ENCODE assay signal across 1 cellular context in genomic region chr4:86935833-86936721, GRCh38.
TF ChIP-seq lines count a peak whose summit lies in the region.

No MANE protein-coding gene starts in this region.

TF ChIP-seq in HepG2, 621 proteins besides CTCF, POLR2A, EP300 and RAD21 (continued from another document and continues in another):
- peak; percentile 73; the same call in 1 of the 2 replicates for TF ChIP-seq ZBTB43 (CRISPR knock-in tag; conservative IDR thresholded peaks at IDR 0.05)
- TF ChIP-seq NFIC (IDR thresholded peaks at IDR 0.05; ENCODE audit: low read length), result peak; percentile 72
- no peak for TF ChIP-seq AGO1 (IDR thresholded peaks at IDR 0.05; ENCODE audit: low read depth, low read length, poor library complexity, severe bottlenecking)
- TF ChIP-seq MED13 (CRISPR knock-in tag; IDR thresholded peaks at IDR 0.05), result 0 out of 2 replicates have a peak, but pooled peaks have one; percentile 32
- peak; percentile 15; the same call in 1 of the 2 replicates for TF ChIP-seq NFYC (CRISPR knock-in tag; IDR thresholded peaks at IDR 0.05)
- TF ChIP-seq THAP9 (CRISPR knock-in tag; IDR thresholded peaks at IDR 0.05; ENCODE audit: borderline replicate concordance), result no peak
- no peak for TF ChIP-seq SNRNP70 (IDR thresholded peaks at IDR 0.05; ENCODE audit: low read depth, low read length)
- 0 out of 2 replicates have a peak, but pooled peaks have one; percentile 62 for TF ChIP-seq ZNF709 (CRISPR knock-in tag; IDR thresholded peaks at IDR 0.05)
- TF ChIP-seq, protein P1, sequence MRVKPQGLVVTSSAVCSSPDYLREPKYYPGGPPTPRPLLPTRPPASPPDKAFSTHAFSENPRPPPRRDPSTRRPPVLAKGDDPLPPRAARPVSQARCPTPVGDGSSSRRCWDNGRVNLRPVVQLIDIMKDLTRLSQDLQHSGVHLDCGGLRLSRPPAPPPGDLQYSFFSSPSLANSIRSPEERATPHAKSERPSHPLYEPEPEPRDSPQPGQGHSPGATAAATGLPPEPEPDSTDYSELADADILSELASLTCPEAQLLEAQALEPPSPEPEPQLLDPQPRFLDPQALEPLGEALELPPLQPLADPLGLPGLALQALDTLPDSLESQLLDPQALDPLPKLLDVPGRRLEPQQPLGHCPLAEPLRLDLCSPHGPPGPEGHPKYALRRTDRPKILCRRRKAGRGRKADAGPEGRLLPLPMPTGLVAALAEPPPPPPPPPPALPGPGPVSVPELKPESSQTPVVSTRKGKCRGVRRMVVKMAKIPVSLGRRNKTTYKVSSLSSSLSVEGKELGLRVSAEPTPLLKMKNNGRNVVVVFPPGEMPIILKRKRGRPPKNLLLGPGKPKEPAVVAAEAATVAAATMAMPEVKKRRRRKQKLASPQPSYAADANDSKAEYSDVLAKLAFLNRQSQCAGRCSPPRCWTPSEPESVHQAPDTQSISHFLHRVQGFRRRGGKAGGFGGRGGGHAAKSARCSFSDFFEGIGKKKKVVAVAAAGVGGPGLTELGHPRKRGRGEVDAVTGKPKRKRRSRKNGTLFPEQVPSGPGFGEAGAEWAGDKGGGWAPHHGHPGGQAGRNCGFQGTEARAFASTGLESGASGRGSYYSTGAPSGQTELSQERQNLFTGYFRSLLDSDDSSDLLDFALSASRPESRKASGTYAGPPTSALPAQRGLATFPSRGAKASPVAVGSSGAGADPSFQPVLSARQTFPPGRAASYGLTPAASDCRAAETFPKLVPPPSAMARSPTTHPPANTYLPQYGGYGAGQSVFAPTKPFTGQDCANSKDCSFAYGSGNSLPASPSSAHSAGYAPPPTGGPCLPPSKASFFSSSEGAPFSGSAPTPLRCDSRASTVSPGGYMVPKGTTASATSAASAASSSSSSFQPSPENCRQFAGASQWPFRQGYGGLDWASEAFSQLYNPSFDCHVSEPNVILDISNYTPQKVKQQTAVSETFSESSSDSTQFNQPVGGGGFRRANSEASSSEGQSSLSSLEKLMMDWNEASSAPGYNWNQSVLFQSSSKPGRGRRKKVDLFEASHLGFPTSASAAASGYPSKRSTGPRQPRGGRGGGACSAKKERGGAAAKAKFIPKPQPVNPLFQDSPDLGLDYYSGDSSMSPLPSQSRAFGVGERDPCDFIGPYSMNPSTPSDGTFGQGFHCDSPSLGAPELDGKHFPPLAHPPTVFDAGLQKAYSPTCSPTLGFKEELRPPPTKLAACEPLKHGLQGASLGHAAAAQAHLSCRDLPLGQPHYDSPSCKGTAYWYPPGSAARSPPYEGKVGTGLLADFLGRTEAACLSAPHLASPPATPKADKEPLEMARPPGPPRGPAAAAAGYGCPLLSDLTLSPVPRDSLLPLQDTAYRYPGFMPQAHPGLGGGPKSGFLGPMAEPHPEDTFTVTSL (CRISPR knock-in tag; IDR thresholded peaks at IDR 0.05; ENCODE audit: borderline replicate concordance), result peak; percentile 34; the same call in 1 of the 2 replicates
- peak; percentile 29; the same call in 1 of the 2 replicates for TF ChIP-seq RXRA (CRISPR knock-in tag; IDR thresholded peaks at IDR 0.05)
- TF ChIP-seq GABPA (IDR thresholded peaks at IDR 0.05; ENCODE audit: low read depth, low read length), result no peak
- TF ChIP-seq GABPA (CRISPR knock-in tag; IDR thresholded peaks at IDR 0.05; ENCODE audit: low read depth), result peak; percentile 73
- TF ChIP-seq, protein P2, sequence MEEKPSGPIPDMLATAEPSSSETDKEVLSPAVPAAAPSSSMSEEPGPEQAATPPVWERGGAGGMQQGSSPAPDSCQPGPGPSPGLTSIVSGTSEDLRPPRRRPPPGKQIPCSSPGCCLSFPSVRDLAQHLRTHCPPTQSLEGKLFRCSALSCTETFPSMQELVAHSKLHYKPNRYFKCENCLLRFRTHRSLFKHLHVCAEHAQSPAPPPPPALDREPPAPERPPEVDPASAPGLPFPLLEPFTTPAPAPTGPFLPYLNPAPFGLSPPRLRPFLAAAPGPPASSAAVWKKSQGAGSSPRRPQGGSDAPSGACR (CRISPR knock-in tag; IDR thresholded peaks at IDR 0.05), result 0 out of 2 replicates have a peak, but pooled peaks have one; percentile 61
- TF ChIP-seq SNAPC4 (CRISPR knock-in tag; IDR thresholded peaks at IDR 0.05), result peak; percentile 95
- peak; percentile 52; the same call in 1 of the 2 replicates for TF ChIP-seq HMG20A (CRISPR knock-in tag; IDR thresholded peaks at IDR 0.05; ENCODE audit: borderline replicate concordance)
- TF ChIP-seq JUN (CRISPR knock-in tag; IDR thresholded peaks at IDR 0.05), result 0 out of 2 replicates have a peak, but pooled peaks have one; percentile 26
- TF ChIP-seq FOSL2 (CRISPR knock-in tag; IDR thresholded peaks at IDR 0.05), result peak; percentile 87
- TF ChIP-seq ZNF816 (CRISPR knock-in tag; IDR thresholded peaks at IDR 0.05; ENCODE audit: borderline replicate concordance), result peak; percentile 26; the same call in 1 of the 2 replicates
- TF ChIP-seq KDM1A (CRISPR knock-in tag; IDR thresholded peaks at IDR 0.05), result 0 out of 2 replicates have a peak, but pooled peaks have one; percentile 5
- TF ChIP-seq XRCC5 (optimal IDR thresholded peaks at IDR 0.05; ENCODE audit: low read length), result peak; percentile 62
- peak; percentile 75 for TF ChIP-seq ZFX (CRISPR knock-in tag; IDR thresholded peaks at IDR 0.05; ENCODE audit: low read depth)
- no peak for TF ChIP-seq SP1 (IDR thresholded peaks at IDR 0.05)
- TF ChIP-seq SP1 (CRISPR knock-in tag; IDR thresholded peaks at IDR 0.05), result 0 out of 2 replicates have a peak, but pooled peaks have one; percentile 6
- TF ChIP-seq POGZ (CRISPR knock-in tag; IDR thresholded peaks at IDR 0.05), result peak; percentile 51
- TF ChIP-seq, protein P3, sequence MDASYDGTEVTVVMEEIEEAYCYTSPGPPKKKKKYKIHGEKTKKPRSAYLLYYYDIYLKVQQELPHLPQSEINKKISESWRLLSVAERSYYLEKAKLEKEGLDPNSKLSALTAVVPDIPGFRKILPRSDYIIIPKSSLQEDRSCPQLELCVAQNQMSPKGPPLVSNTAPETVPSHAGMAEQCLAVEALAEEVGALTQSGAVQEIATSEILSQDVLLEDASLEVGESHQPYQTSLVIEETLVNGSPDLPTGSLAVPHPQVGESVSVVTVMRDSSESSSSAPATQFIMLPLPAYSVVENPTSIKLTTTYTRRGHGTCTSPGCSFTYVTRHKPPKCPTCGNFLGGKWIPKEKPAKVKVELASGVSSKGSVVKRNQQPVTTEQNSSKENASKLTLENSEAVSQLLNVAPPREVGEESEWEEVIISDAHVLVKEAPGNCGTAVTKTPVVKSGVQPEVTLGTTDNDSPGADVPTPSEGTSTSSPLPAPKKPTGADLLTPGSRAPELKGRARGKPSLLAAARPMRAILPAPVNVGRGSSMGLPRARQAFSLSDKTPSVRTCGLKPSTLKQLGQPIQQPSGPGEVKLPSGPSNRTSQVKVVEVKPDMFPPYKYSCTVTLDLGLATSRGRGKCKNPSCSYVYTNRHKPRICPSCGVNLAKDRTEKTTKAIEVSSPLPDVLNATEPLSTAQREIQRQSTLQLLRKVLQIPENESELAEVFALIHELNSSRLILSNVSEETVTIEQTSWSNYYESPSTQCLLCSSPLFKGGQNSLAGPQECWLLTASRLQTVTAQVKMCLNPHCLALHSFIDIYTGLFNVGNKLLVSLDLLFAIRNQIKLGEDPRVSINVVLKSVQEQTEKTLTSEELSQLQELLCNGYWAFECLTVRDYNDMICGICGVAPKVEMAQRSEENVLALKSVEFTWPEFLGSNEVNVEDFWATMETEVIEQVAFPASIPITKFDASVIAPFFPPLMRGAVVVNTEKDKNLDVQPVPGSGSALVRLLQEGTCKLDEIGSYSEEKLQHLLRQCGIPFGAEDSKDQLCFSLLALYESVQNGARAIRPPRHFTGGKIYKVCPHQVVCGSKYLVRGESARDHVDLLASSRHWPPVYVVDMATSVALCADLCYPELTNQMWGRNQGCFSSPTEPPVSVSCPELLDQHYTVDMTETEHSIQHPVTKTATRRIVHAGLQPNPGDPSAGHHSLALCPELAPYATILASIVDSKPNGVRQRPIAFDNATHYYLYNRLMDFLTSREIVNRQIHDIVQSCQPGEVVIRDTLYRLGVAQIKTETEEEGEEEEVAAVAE (CRISPR knock-in tag; IDR thresholded peaks at IDR 0.05; ENCODE audit: borderline replicate concordance), result 0 out of 2 replicates have a peak, but pooled peaks have one; percentile 17
- TF ChIP-seq ZNF510 (CRISPR knock-in tag; IDR thresholded peaks at IDR 0.05; ENCODE audit: low read depth), result no peak
- TF ChIP-seq ZNF350 (CRISPR knock-in tag; IDR thresholded peaks at IDR 0.05; ENCODE audit: borderline replicate concordance, low read depth), result no peak
- no peak for TF ChIP-seq ZBTB34 (CRISPR knock-in tag; IDR thresholded peaks at IDR 0.05)
- no peak for TF ChIP-seq SOX6 (IDR thresholded peaks at IDR 0.05)
- TF ChIP-seq SOX6 (CRISPR knock-in tag; IDR thresholded peaks at IDR 0.05), result peak; percentile 66
- 0 out of 2 replicates have a peak, but pooled peaks have one; percentile 29 for TF ChIP-seq ZC3H13 (CRISPR knock-in tag; IDR thresholded peaks at IDR 0.05)
- peak; percentile 59; the same call in 1 of the 2 replicates for TF ChIP-seq ZMYM4 (CRISPR knock-in tag; IDR thresholded peaks at IDR 0.05)
- TF ChIP-seq TAF1 (CRISPR knock-in tag; IDR thresholded peaks at IDR 0.05), result peak; percentile 59; the same call in 1 of the 2 replicates
- 0 out of 2 replicates have a peak, but pooled peaks have one; percentile 31 for TF ChIP-seq ZNF766 (CRISPR knock-in tag; IDR thresholded peaks at IDR 0.05; ENCODE audit: borderline replicate concordance)
